Comparison of ENCODE assay signal across 5 cellular contexts in the genomic region with DNA sequence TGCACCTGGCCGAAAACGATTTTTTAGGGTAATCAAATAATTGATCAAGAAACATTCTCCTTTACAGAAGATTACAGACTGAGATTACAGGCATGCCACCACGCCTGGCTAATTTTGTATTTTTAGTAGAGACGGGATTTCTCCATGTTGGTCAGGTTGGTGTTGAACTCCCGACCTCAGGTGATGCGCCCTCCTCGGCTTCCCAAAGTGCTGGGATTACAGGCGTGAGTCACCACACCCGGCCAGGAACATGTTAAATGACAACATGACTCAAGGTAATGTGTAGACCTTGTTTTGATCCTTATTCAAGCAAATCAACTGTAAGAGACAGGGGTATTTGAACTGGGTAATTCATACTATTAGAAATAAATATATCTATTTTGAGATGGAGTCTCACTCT. TPM values are rescaled to one million over a fixed set of nuclear protein-coding genes. Genes with fewer than 3 reads are reported as not detected.
"Had no signal": no experiment of that assay in that cellular context is flagged by ENCODE, and none has a peak within 500 bp of the region (broad histone marks: within the 10 kb centered on the region; RNA-seq: fewer than 3 reads in every experiment).

No MANE protein-coding gene starts in this region.

RNA-seq across cellular contexts. Expression of gene FGF18, which starts 35.0 kb away (rescaled TPM):
- total RNA-seq: activated CD4-positive, alpha-beta memory T cell treated with anti-CD3 and anti-CD28 coated beads, Interleukin-2, amount 10 ng/mL, durations not matched to agents 7 days and 5 days; activated CD4-positive, alpha-beta T cell treated with anti-CD3 and anti-CD28 coated beads for 36 hours; activated CD8-positive, alpha-beta T cell treated with anti-CD3 and anti-CD28 coated beads, Interleukin-2, amount 10 ng/mL, durations not matched to agents 7 days and 5 days; body of pancreas; T-helper 1 cell treated with Interleukin-12 subunit alpha and Interleukin-12 subunit beta and Interleukin-4 antibody, amounts not matched to agents 30 ng/mL and 1 ng/mL, for 36 hours had no signal
